In genomic region chr10:97759157-97759980, GRCh38 we compare ENCODE assay signal across 9 cellular contexts. TPM values are rescaled to one million over a fixed set of nuclear protein-coding genes. Genes with fewer than 3 reads are reported as not detected.
DNase-seq lines count a peak whose midpoint lies in the region; ATAC-seq and TF ChIP-seq lines count a peak whose summit lies in the region.
"Had no signal": no experiment of that assay in that cellular context is flagged by ENCODE, and none has a peak within 500 bp of the region (broad histone marks: within the 10 kb centered on the region; RNA-seq: fewer than 3 reads in every experiment).

No MANE protein-coding gene starts in this region.

- H3K4me1 ChIP-seq in OCI-LY1 (ENCODE audit: insufficient read depth, low read length, severe bottlenecking): no peaks in the 10 kb centered on the region
- H3K4me1 ChIP-seq in osteoblast (ENCODE audit: insufficient read depth, low read length): no peaks in the 10 kb centered on the region

- H3F3A ChIP-seq in OCI-LY1 (ENCODE audit: insufficient read depth, low read length): no peaks in the 10 kb centered on the region

- H3K4me1 Mint-ChIP-seq in activated T-helper 17 cell treated with anti-CD3 and anti-CD28 coated beads, Interleukin-2, amount 50 U/mL, for 72 hours: no peaks in the 10 kb centered on the region

- H3K4me3 Mint-ChIP-seq in activated T-helper 17 cell treated with anti-CD3 and anti-CD28 coated beads, Interleukin-2, amount 50 U/mL, for 72 hours: no peak overlapping the region

- no peaks in the 10 kb centered on the region for H4K20me1 ChIP-seq in OCI-LY1 (ENCODE audit: insufficient read depth, low read length)
- peaks cover 13% of the 10 kb centered on the region for H4K20me1 ChIP-seq in osteoblast (ENCODE audit: insufficient read depth, low read length)

- no peak overlapping the region for H3K27ac Mint-ChIP-seq in activated T-helper 17 cell treated with anti-CD3 and anti-CD28 coated beads, Interleukin-2, amount 50 U/mL, for 72 hours

- H3K36me3 ChIP-seq in OCI-LY1 (ENCODE audit: insufficient read depth, low read length): peaks cover 25% of the 10 kb centered on the region
- peaks cover 52% of the 10 kb centered on the region for H3K36me3 ChIP-seq in osteoblast (ENCODE audit: insufficient read depth, low read length)

- in situ Hi-C loops in Caki2 (cut with HindIII; ENCODE audit: low pct_unique_long_range_greater_than_20kb, low sequenced_read_pairs): no loop called here

- H3K4me2 ChIP-seq in OCI-LY1 (ENCODE audit: low read length): no peak overlapping the region
- no peak overlapping the region for H3K4me2 ChIP-seq in osteoblast (ENCODE audit: insufficient read depth, low read length)

- no peaks in the 10 kb centered on the region for H3K27me3 Mint-ChIP-seq in activated T-helper 17 cell treated with anti-CD3 and anti-CD28 coated beads, Interleukin-2, amount 50 U/mL, for 72 hours

- H2AFZ ChIP-seq in OCI-LY1 (ENCODE audit: low read length): no peak overlapping the region
- no peak overlapping the region for H2AFZ ChIP-seq in osteoblast (ENCODE audit: low read length)

- ATAC-seq in HG03066 (IDR thresholded peaks at IDR 0.05; ENCODE audit: low read depth, unreplicated experiment): peak; percentile 48
- ATAC-seq in activated T-helper 17 cell treated with anti-CD3 and anti-CD28 coated beads, Interleukin-2, amount 50 U/mL, for 72 hours (replicated peaks): peak; percentile 71
- ATAC-seq in HG03442 (IDR thresholded peaks at IDR 0.05; ENCODE audit: unreplicated experiment): no peak
- no peak for ATAC-seq in GM18861 (IDR thresholded peaks at IDR 0.05; ENCODE audit: unreplicated experiment)

- peak; percentile 41 for TF ChIP-seq CTCF in OCI-LY1 (IDR thresholded peaks at IDR 0.05; ENCODE audit: low read length)
- TF ChIP-seq CTCF in osteoblast (IDR thresholded peaks at IDR 0.05; ENCODE audit: extremely low read depth, low read depth, low read length): peak; percentile 90

- H3K27me3 ChIP-seq in OCI-LY1 (ENCODE audit: insufficient read depth, low read length): no peaks in the 10 kb centered on the region
- no peaks in the 10 kb centered on the region for H3K27me3 ChIP-seq in osteoblast (ENCODE audit: insufficient read depth, low read length)

- H3K36me3 Mint-ChIP-seq in activated T-helper 17 cell treated with anti-CD3 and anti-CD28 coated beads, Interleukin-2, amount 50 U/mL, for 72 hours (ENCODE audit: low read depth): peaks cover 72% of the 10 kb centered on the region

- H3K9ac ChIP-seq in OCI-LY1 (ENCODE audit: low read length): no peak overlapping the region

- H3K27ac ChIP-seq in OCI-LY1 (ENCODE audit: low read depth, low read length, poor library complexity, severe bottlenecking): no peak overlapping the region
- no peak overlapping the region for H3K27ac ChIP-seq in osteoblast (ENCODE audit: low read depth, low read length)

- H3K4me3 ChIP-seq in OCI-LY1 (ENCODE audit: low read depth, low read length, poor library complexity, severe bottlenecking): no peak overlapping the region
- no peak overlapping the region for H3K4me3 ChIP-seq in osteoblast (ENCODE audit: insufficient read depth, low read length)

- H3K79me2 ChIP-seq in OCI-LY1 (ENCODE audit: insufficient read depth, low read length) (no peaks in the 10 kb centered on the region), osteoblast (ENCODE audit: insufficient read depth, low read length) (no peaks in the 10 kb centered on the region)

- H3K9me2 ChIP-seq in OCI-LY1 (ENCODE audit: low read depth, low read length): no peaks in the 10 kb centered on the region

- DNase-seq in Caki2 (ENCODE audit: low read depth) (peak; percentile 58), foreskin melanocyte (peak; percentile 59), osteoblast (ENCODE audit: insufficient read length, low spot score, missing footprints) (peak; percentile 98)

- H3K9me3 ChIP-seq in OCI-LY1 (ENCODE audit: low read length) (no peaks in the 10 kb centered on the region), osteoblast (ENCODE audit: low read depth, low read length) (no peaks in the 10 kb centered on the region)

- H3K9me3 Mint-ChIP-seq in activated T-helper 17 cell treated with anti-CD3 and anti-CD28 coated beads, Interleukin-2, amount 50 U/mL, for 72 hours: no peaks in the 10 kb centered on the region

RNA-seq across cellular contexts. Expression of gene SFRP5, which starts 12.4 kb away (rescaled TPM):
- total RNA-seq in Caki2 (2014; rRNA removed; shearing (Covaris generic); ENCODE audit: low replicate concordance): not detected in 2 replicates
- total RNA-seq in activated T-helper 17 cell treated with anti-CD3 and anti-CD28 coated beads, Interleukin-2, amount 50 U/mL, for 72 hours: not detected
- not detected in 2 replicates for total RNA-seq in osteoblast
- total RNA-seq: T-helper 1 cell treated with Interleukin-12 subunit alpha and Interleukin-12 subunit beta and Interleukin-4 antibody, amounts not matched to agents 30 ng/mL and 1 ng/mL, for 36 hours had no signal

RNA-seq across cellular contexts. Expression of gene ZFYVE27, which starts 22.4 kb away (rescaled TPM):
- total RNA-seq in Caki2 (2014; rRNA removed; shearing (Covaris generic); ENCODE audit: low replicate concordance): 18.9 and 30.5 TPM in 2 replicates
- total RNA-seq in activated T-helper 17 cell treated with anti-CD3 and anti-CD28 coated beads, Interleukin-2, amount 50 U/mL, for 72 hours: 10 to 100 TPM; 31.1 to 36.8 TPM
- total RNA-seq in osteoblast: 16.5 and 19.9 TPM in 2 replicates

RNA-seq across cellular contexts. Expression of gene MARVELD1, which starts 45.8 kb away (rescaled TPM):
- 58.1 and 60.8 TPM in 2 replicates for total RNA-seq in Caki2 (2014; rRNA removed; shearing (Covaris generic); ENCODE audit: low replicate concordance)
- 1 to 10 TPM; 2.0 TPM for total RNA-seq in activated T-helper 17 cell treated with anti-CD3 and anti-CD28 coated beads, Interleukin-2, amount 50 U/mL, for 72 hours
- 56.6 and 57.5 TPM in 2 replicates for total RNA-seq in osteoblast

Comparison
In these comparisons a context has a peak if more than half of its experiments do, and no peak if none do; other contexts are left out.
1. ATAC-seq: peak in HG03066 (single experiment) and activated T-helper 17 cell treated with anti-CD3 and anti-CD28 coated beads, Interleukin-2, amount 50 U/mL, for 72 hours (single experiment); none in HG03442 (single experiment) and GM18861 (single experiment).
2. RNA of gene MARVELD1, which starts 45.8 kb away (total RNA-seq): 58.1 to 60.8 TPM in Caki2 and 56.6 to 57.5 TPM in osteoblast; 2.0 TPM in activated T-helper 17 cell treated with anti-CD3 and anti-CD28 coated beads, Interleukin-2, amount 50 U/mL, for 72 hours; every median in the first group is over 10 times any median in the second.
3. Peak in every context shown above with its lines, with median percentiles within 50 percentile points of each other: DNase-seq.